In the genomic region with DNA sequence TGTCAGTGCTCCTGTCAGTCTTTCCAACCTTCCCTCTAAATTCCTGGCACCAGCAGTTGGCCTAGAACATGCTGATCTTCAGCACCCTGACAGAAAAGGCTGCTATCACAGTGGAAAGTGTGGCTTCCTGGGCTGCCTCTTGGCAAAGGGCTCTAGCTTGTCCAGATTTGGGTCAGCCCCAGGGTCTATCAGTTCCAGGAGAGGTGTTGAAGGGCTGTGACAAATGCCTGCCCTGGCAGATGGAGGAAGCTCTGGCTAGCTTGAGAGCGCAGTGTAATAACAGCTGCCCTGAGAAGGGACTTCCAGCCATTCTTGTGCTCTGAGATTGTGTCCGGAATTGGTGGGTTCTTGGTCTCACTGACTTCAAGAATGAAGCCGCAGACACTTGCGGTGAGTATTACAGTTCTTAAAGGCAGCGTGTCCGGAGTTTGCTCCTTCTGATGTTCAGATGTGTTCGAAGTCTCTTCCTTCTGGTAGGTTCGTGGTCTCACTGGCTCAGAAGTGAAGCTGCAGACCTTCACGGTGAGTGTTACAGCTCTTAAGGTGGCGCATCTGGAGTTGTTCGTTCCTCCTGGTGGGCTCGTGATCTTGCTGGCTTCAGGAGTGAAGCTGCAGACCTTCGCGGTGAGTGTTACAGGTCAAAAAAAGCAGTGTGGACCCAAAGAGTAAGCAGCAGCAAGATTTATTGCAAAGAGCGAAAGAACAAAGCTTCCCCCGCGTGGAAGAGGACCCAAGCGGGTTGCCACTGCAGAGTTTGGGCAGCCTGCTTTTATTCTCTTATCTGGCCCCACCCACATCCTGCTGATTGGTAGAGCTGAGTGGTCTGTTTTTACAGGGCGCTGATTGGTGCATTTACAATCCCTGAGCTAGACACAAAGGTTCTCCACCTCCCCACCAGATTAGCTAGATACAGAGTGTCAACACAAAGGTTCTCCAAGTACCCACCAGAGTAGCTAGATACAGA, we compare ENCODE assay signal across 7 cellular contexts. TPM values are rescaled to one million over a fixed set of nuclear protein-coding genes. Genes with fewer than 3 reads are reported as not detected.
DNase-seq lines count a peak whose midpoint lies in the region; ATAC-seq and TF ChIP-seq lines count a peak whose summit lies in the region.
"Not testable (repeated sequence)": the region's sequence is repeated elsewhere in the genome, so short reads cannot be mapped to it uniquely, and the experiment has no call there.

No MANE protein-coding gene starts in this region.

- H3K9me3 ChIP-seq in DND-41 (ENCODE audit: insufficient read depth, low read length, severe bottlenecking): not testable (repeated sequence)

- H3K27ac Mint-ChIP-seq in WTC11; stimulated activated effector memory CD8-positive, alpha-beta T cell treated with anti-CD3 and anti-CD28 coated beads, Interleukin-12 subunit alpha, Interleukin-12 subunit beta, amount 100 ng/mL, for 72 hours: not testable (repeated sequence)
- peak overlapping the region; percentile 10 for H3K27ac Mint-ChIP-seq in activated naive CD8-positive, alpha-beta T cell
- peak overlapping the region; percentile 90 for H3K27ac Mint-ChIP-seq in nephron progenitor cell

- not testable (repeated sequence) for H4K20me1 ChIP-seq in DND-41 (ENCODE audit: insufficient read depth, low read length)

- not testable (repeated sequence) for H3K4me1 ChIP-seq in DND-41 (ENCODE audit: insufficient read depth, low read length)

- H3K27me3 ChIP-seq in DND-41 (ENCODE audit: insufficient read depth, low read length, poor library complexity): not testable (repeated sequence)

- CTCF ChIA-PET in WTC11 (lab: Charles Lee): interaction anchor here (1.0 kb wide), 1 partner anchor 13 kb away, joined by 4 read pairs; no protein-coding TSS in a partner anchor

- DNase-seq in DND-41 (peak; percentile 22), left kidney (ENCODE audit: low read depth, low spot score) (peak; percentile 14)
- not testable (repeated sequence) for DNase-seq in WTC11 (ENCODE audit: low spot score); Right ventricle myocardium inferior (ENCODE audit: missing footprints); nephron progenitor cell; stimulated activated effector memory CD8-positive, alpha-beta T cell treated with anti-CD3 and anti-CD28 coated beads, Interleukin-12 subunit alpha, Interleukin-12 subunit beta, amount 100 ng/mL, for 72 hours (ENCODE audit: low spot score in 2 of 2)

- not testable (repeated sequence) for H3K36me3 ChIP-seq in DND-41 (ENCODE audit: insufficient read depth, low read length)

- not testable (repeated sequence) for ATAC-seq in DND-41 (ENCODE audit: insufficient read depth, low read depth); WTC11
- ATAC-seq in Right ventricle myocardium inferior: peak; percentile 97
- peak; percentile 28 for ATAC-seq in stimulated activated effector memory CD8-positive, alpha-beta T cell treated with anti-CD3 and anti-CD28 coated beads, Interleukin-12 subunit alpha, Interleukin-12 subunit beta, amount 100 ng/mL, for 72 hours

- not testable (repeated sequence) for H3K27me3 Mint-ChIP-seq in WTC11 (ENCODE audit: low read depth); activated naive CD8-positive, alpha-beta T cell; nephron progenitor cell (ENCODE audit: low read depth, poor library complexity)

- not testable (repeated sequence) for H3K4me3 Mint-ChIP-seq in WTC11; nephron progenitor cell; stimulated activated effector memory CD8-positive, alpha-beta T cell treated with anti-CD3 and anti-CD28 coated beads, Interleukin-12 subunit alpha, Interleukin-12 subunit beta, amount 100 ng/mL, for 72 hours
- H3K4me3 Mint-ChIP-seq in activated naive CD8-positive, alpha-beta T cell: peak overlapping the region; percentile 30

- H3K79me2 ChIP-seq in DND-41 (ENCODE audit: insufficient read depth, low read length): not testable (repeated sequence)

- H3K36me3 Mint-ChIP-seq in WTC11: peaks cover 32% of the 10 kb centered on the region
- H3K36me3 Mint-ChIP-seq in activated naive CD8-positive, alpha-beta T cell; nephron progenitor cell (ENCODE audit: low read depth); stimulated activated effector memory CD8-positive, alpha-beta T cell treated with anti-CD3 and anti-CD28 coated beads, Interleukin-12 subunit alpha, Interleukin-12 subunit beta, amount 100 ng/mL, for 72 hours: not testable (repeated sequence)

- not testable (repeated sequence) for H3K9ac ChIP-seq in DND-41 (ENCODE audit: low read depth, low read length)

- H2AFZ ChIP-seq in DND-41 (ENCODE audit: low read depth, low read length): not testable (repeated sequence)

- not testable (repeated sequence) for H3K27ac ChIP-seq in DND-41 (ENCODE audit: low read length)

- not testable (repeated sequence) for H3K4me3 ChIP-seq in DND-41 (ENCODE audit: low read depth in 1 of 2, low read length in 2 of 2)

- POLR2A ChIA-PET in WTC11 (lab: Charles Lee): interaction anchor here (1.1 to 1.6 kb wide), 2 partner anchors 12 to 51 kb away, joined by 3 to 4 read pairs; no protein-coding TSS in a partner anchor

- TF ChIP-seq CTCF in DND-41 (IDR thresholded peaks at IDR 0.05; ENCODE audit: borderline replicate concordance, extremely low read depth, low read length, poor library complexity, severe bottlenecking); WTC11 (IDR thresholded peaks at IDR 0.05); nephron progenitor cell (IDR thresholded peaks at IDR 0.05): not testable (repeated sequence)

- not testable (repeated sequence) for H3K4me2 ChIP-seq in DND-41 (ENCODE audit: insufficient read depth, low read length)

- H3K4me1 Mint-ChIP-seq in WTC11: peaks cover 19% of the 10 kb centered on the region
- H3K4me1 Mint-ChIP-seq in activated naive CD8-positive, alpha-beta T cell (ENCODE audit: low read depth); nephron progenitor cell; stimulated activated effector memory CD8-positive, alpha-beta T cell treated with anti-CD3 and anti-CD28 coated beads, Interleukin-12 subunit alpha, Interleukin-12 subunit beta, amount 100 ng/mL, for 72 hours: not testable (repeated sequence)

- peaks cover 29% of the 10 kb centered on the region for H3K9me3 Mint-ChIP-seq in WTC11
- not testable (repeated sequence) for H3K9me3 Mint-ChIP-seq in activated naive CD8-positive, alpha-beta T cell (ENCODE audit: low read depth); stimulated activated effector memory CD8-positive, alpha-beta T cell treated with anti-CD3 and anti-CD28 coated beads, Interleukin-12 subunit alpha, Interleukin-12 subunit beta, amount 100 ng/mL, for 72 hours
- peaks cover 21% of the 10 kb centered on the region for H3K9me3 Mint-ChIP-seq in nephron progenitor cell

- intact Hi-C loops in Right ventricle myocardium inferior (cut with DNase I): not testable (repeated sequence)

TF ChIP-seq in WTC11, 78 proteins besides CTCF, POLR2A, EP300 and RAD21:
- TF ChIP-seq NFYB (CRISPR knock-in tag; conservative IDR thresholded peaks at IDR 0.05; ENCODE audit: low read depth): peak; percentile 57
TF ChIP-seq in WTC11: peak in this region for 1; not testable (repeated sequence) for 77.

RNA-seq across cellular contexts. Expression of a gene that starts 50.7 kb away (rescaled TPM):
- total RNA-seq in WTC11 (2021) (11,564 to 13,111 TPM (median 12,917 TPM) in 3 replicates), Right ventricle myocardium inferior (1,647 TPM)
